21 cellular contexts compared by ENCODE assay signal in genomic region chr15:90580086-90580485, GRCh38. TPM values are rescaled to one million over a fixed set of nuclear protein-coding genes. Genes with fewer than 3 reads are reported as not detected.
A peak's percentile ranks its signal among the peaks of the same experiment; 100 is the strongest.
DNase-seq lines count a peak whose midpoint lies in the region; ATAC-seq lines count a peak whose summit lies in the region.
"Had no signal": no experiment of that assay in that cellular context is flagged by ENCODE, and none has a peak within 500 bp of the region (broad histone marks: within the 10 kb centered on the region; RNA-seq: fewer than 3 reads in every experiment).

No MANE protein-coding gene starts in this region.

- H3K36me3 ChIP-seq in KOPT-K1 (ENCODE audit: insufficient read depth, low read length): no peaks in the 10 kb centered on the region
- H3K36me3 ChIP-seq: ovary had no signal

- H3K4me3 Mint-ChIP-seq in activated CD4-positive, alpha-beta T cell treated with anti-CD3 and anti-CD28 coated beads, Interleukin-2, amount 10 ng/mL, durations not matched to agents 7 days and 5 days: no peak overlapping the region
- no peak overlapping the region for H3K4me3 Mint-ChIP-seq in activated CD4-positive, alpha-beta T cell treated with anti-CD3 and anti-CD28 coated beads for 36 hours
- H3K4me3 Mint-ChIP-seq: activated T-cell treated with anti-CD3 and anti-CD28 coated beads, Interleukin-2, amount 50 U/mL, for 4 hours; natural killer cell treated with Interleukin-12 subunit alpha and Interleukin-12 subunit beta and Interleukin-15 and Interleukin-18, amount 100 ng/mL, for 72 hours had no signal

- POLR2A ChIA-PET in activated CD4-positive, alpha-beta T cell treated with anti-CD3 and anti-CD28 coated beads, Interleukin-2, amount 10 ng/mL, durations not matched to agents 7 days and 5 days (lab: Charles Lee): no interaction called here
- POLR2A ChIA-PET in activated CD4-positive, alpha-beta T cell treated with anti-CD3 and anti-CD28 coated beads for 36 hours (lab: Charles Lee): no interaction called here

- CTCF ChIA-PET in activated CD4-positive, alpha-beta T cell treated with anti-CD3 and anti-CD28 coated beads, Interleukin-2, amount 10 ng/mL, durations not matched to agents 7 days and 5 days (lab: Charles Lee): interaction anchor here (1.8 kb wide), 1 partner anchor 13 kb away, joined by 5 read pairs; no protein-coding TSS in a partner anchor
- CTCF ChIA-PET in activated CD4-positive, alpha-beta T cell treated with anti-CD3 and anti-CD28 coated beads for 36 hours (lab: Charles Lee): interaction anchor here (0.6 to 1.0 kb wide), 3 partner anchors 9 to 117 kb away, joined by 3 to 4 read pairs (median 3); no protein-coding TSS in a partner anchor

- intact Hi-C loops in activated CD4-positive, alpha-beta T cell treated with anti-CD3 and anti-CD28 coated beads for 36 hours (cut with DNase I, micrococcal nuclease): no loop called here
- intact Hi-C loops in left colon (cut with DNase I, micrococcal nuclease): no loop called here
- intact Hi-C loops in sciatic nerve (cut with DNase I): no loop called here

- H3K9me3 Mint-ChIP-seq in activated CD4-positive, alpha-beta T cell treated with anti-CD3 and anti-CD28 coated beads, Interleukin-2, amount 10 ng/mL, durations not matched to agents 7 days and 5 days: peaks cover 4% of the 10 kb centered on the region
- H3K9me3 Mint-ChIP-seq in activated CD4-positive, alpha-beta T cell treated with anti-CD3 and anti-CD28 coated beads for 36 hours (ENCODE audit: low read depth): no peaks in the 10 kb centered on the region
- H3K9me3 Mint-ChIP-seq: activated T-cell treated with anti-CD3 and anti-CD28 coated beads, Interleukin-2, amount 50 U/mL, for 4 hours; natural killer cell treated with Interleukin-12 subunit alpha and Interleukin-12 subunit beta and Interleukin-15 and Interleukin-18, amount 100 ng/mL, for 72 hours had no signal

- H3K27ac ChIP-seq in KOPT-K1 (ENCODE audit: low read depth, low read length, poor library complexity, severe bottlenecking): peak overlapping the region; percentile 78
- H3K27ac ChIP-seq: epithelial cell of prostate, ovary had no signal

- peak overlapping the region; percentile 47 for H3K27ac Mint-ChIP-seq in activated CD4-positive, alpha-beta T cell treated with anti-CD3 and anti-CD28 coated beads, Interleukin-2, amount 10 ng/mL, durations not matched to agents 7 days and 5 days
- no peak overlapping the region for H3K27ac Mint-ChIP-seq in activated CD4-positive, alpha-beta T cell treated with anti-CD3 and anti-CD28 coated beads for 36 hours
- H3K27ac Mint-ChIP-seq: natural killer cell treated with Interleukin-12 subunit alpha and Interleukin-12 subunit beta and Interleukin-15 and Interleukin-18, amount 100 ng/mL, for 72 hours had no signal

- no peaks in the 10 kb centered on the region for H3K27me3 Mint-ChIP-seq in activated CD4-positive, alpha-beta T cell treated with anti-CD3 and anti-CD28 coated beads, Interleukin-2, amount 10 ng/mL, durations not matched to agents 7 days and 5 days
- H3K27me3 Mint-ChIP-seq in activated CD4-positive, alpha-beta T cell treated with anti-CD3 and anti-CD28 coated beads for 36 hours: no peaks in the 10 kb centered on the region
- H3K27me3 Mint-ChIP-seq: natural killer cell treated with Interleukin-12 subunit alpha and Interleukin-12 subunit beta and Interleukin-15 and Interleukin-18, amount 100 ng/mL, for 72 hours had no signal

- no peaks in the 10 kb centered on the region for H3K9me3 ChIP-seq in KOPT-K1 (ENCODE audit: insufficient read depth, low read length, poor library complexity, severe bottlenecking)
- H3K9me3 ChIP-seq: ovary had no signal

- no peak for DNase-seq in activated CD4-positive, alpha-beta T cell treated with anti-CD3 and anti-CD28 coated beads, Interleukin-2, amount 10 ng/mL, durations not matched to agents 7 days and 5 days
- DNase-seq in activated CD4-positive, alpha-beta T cell treated with anti-CD3 and anti-CD28 coated beads for 36 hours: no peak
- DNase-seq in left colon (no peak), sciatic nerve (ENCODE audit: low spot score) (no peak), RKO (ENCODE audit: low spot score) (no peak), NCI-H524 (lab: John Stamatoyannopoulos, UW) (no peak)
- no peak for DNase-seq in activated CD4-positive, CD25-positive, alpha-beta regulatory T cell (lab: John Stamatoyannopoulos, UW)
- DNase-seq: 8988T; activated T-cell treated with anti-CD3 and anti-CD28 coated beads, Interleukin-2, amount 50 U/mL, for 4 hours; COR-L47; DMS79 treated with DMSO at 0.1 percent for 48 hours; glutamatergic neuron; NCI-H1048; NCI-H187 treated with DMSO at 0.1 percent for 48 hours; ovary; stimulated activated CD4-positive, alpha-beta T cell treated with anti-CD3 and anti-CD28 coated beads, Interleukin-12 subunit alpha, Interleukin-12 subunit beta, amount 100 ng/mL, for 4 hours; stimulated activated naive CD8-positive, alpha-beta T cell treated with anti-CD3 and anti-CD28 coated beads, Interleukin-15, Interleukin-2, amounts not matched to agents 100 U/mL and 50 U/mL, for 24 hours had no signal

- peaks cover 44% of the 10 kb centered on the region for H3K36me3 Mint-ChIP-seq in activated CD4-positive, alpha-beta T cell treated with anti-CD3 and anti-CD28 coated beads, Interleukin-2, amount 10 ng/mL, durations not matched to agents 7 days and 5 days (ENCODE audit: low read depth)
- peaks cover 20% of the 10 kb centered on the region for H3K36me3 Mint-ChIP-seq in activated CD4-positive, alpha-beta T cell treated with anti-CD3 and anti-CD28 coated beads for 36 hours (ENCODE audit: low read depth)

- peaks cover 75% of the 10 kb centered on the region for H3K4me1 Mint-ChIP-seq in activated CD4-positive, alpha-beta T cell treated with anti-CD3 and anti-CD28 coated beads, Interleukin-2, amount 10 ng/mL, durations not matched to agents 7 days and 5 days
- peaks cover 57% of the 10 kb centered on the region for H3K4me1 Mint-ChIP-seq in activated CD4-positive, alpha-beta T cell treated with anti-CD3 and anti-CD28 coated beads for 36 hours

- no peak for ATAC-seq in activated CD4-positive, alpha-beta T cell treated with anti-CD3 and anti-CD28 coated beads for 36 hours
- ATAC-seq in left colon: peak; percentile 84
- peak; percentile 46 for ATAC-seq in sciatic nerve
- ATAC-seq: activated naive CD4-positive, alpha-beta T cell treated with anti-CD3 and anti-CD28 coated beads, Interleukin-2, amount 50 U/mL, for 72 hours; activated T-cell treated with anti-CD3 and anti-CD28 coated beads, Interleukin-2, amount 50 U/mL, for 4 hours; natural killer cell treated with Interleukin-12 subunit alpha and Interleukin-12 subunit beta and Interleukin-15 and Interleukin-18, amount 100 ng/mL, for 72 hours; stimulated activated naive CD8-positive, alpha-beta T cell treated with anti-CD3 and anti-CD28 coated beads, Interleukin-15, Interleukin-2, amounts not matched to agents 100 U/mL and 50 U/mL, for 24 hours had no signal

RNA-seq across cellular contexts. Expression of gene CRTC3, which starts 50.4 kb away (rescaled TPM):
- 10 to 100 TPM; 85.1 to 90.7 TPM for total RNA-seq in activated CD4-positive, alpha-beta T cell treated with anti-CD3 and anti-CD28 coated beads, Interleukin-2, amount 10 ng/mL, durations not matched to agents 7 days and 5 days
- total RNA-seq in activated CD4-positive, alpha-beta T cell treated with anti-CD3 and anti-CD28 coated beads for 36 hours: 10 to 100 TPM; 32.4 to 36.2 TPM
- 10 to 100 TPM; 23.0 to 23.1 TPM for total RNA-seq in left colon
- 74.4 TPM for total RNA-seq in sciatic nerve
